Comparison of ENCODE assay signal across 9 cellular contexts in genomic region chr9:2727966-2728613, GRCh38. TPM values are rescaled to one million over a fixed set of nuclear protein-coding genes. Genes with fewer than 3 reads are reported as not detected.
DNase-seq lines count a peak whose midpoint lies in the region; ATAC-seq, FAIRE-seq and TF ChIP-seq lines count a peak whose summit lies in the region.
"Had no signal": no experiment of that assay in that cellular context is flagged by ENCODE, and none has a peak within 500 bp of the region (broad histone marks: within the 10 kb centered on the region; RNA-seq: fewer than 3 reads in every experiment).

No MANE protein-coding gene starts in this region.

- H2AK5ac ChIP-seq in neuronal stem cell (ENCODE audit: low read depth, low read length) = no peak overlapping the region

- no peaks in the 10 kb centered on the region for H3K9me3 Mint-ChIP-seq in astrocyte (ENCODE audit: unreplicated experiment)

- no peak overlapping the region for H2BK120ac ChIP-seq in neuronal stem cell (ENCODE audit: low read depth, low read length)

- TF ChIP-seq POLR2A in stomach (IDR thresholded peaks at IDR 0.05) = no peak

- 12 to 24% (median 19%) methylated on average over 5 of the region's 5 CpGs for WGBS in stomach, 5 donors
- no CpG with 5 or more reads among the region's 5 CpGs for WGBS in neuronal stem cell (ENCODE audit: extremely low coverage in 2 of 2, insufficient read length in 2 of 2, insufficient replicate concordance in 1 of 2), 2 donors

- H3K27me3 ChIP-seq in astrocyte (ENCODE audit: insufficient read depth, low read length) = no peaks in the 10 kb centered on the region
- H3K27me3 ChIP-seq in stomach = no peaks in the 10 kb centered on the region
- H3K27me3 ChIP-seq in neuronal stem cell (ENCODE audit: control insufficient read depth in 3 of 3, insufficient read depth in 3 of 3, low read depth in 1 of 3, low read length in 3 of 3) = no peaks in the 10 kb centered on the region

- H3K4me2 ChIP-seq in astrocyte (ENCODE audit: low read length) (no peak overlapping the region), neuronal stem cell (ENCODE audit: insufficient read depth, low read length, poor library complexity, severe bottlenecking) (no peak overlapping the region)

- no peak overlapping the region for H4K91ac ChIP-seq in neuronal stem cell (ENCODE audit: low read depth, low read length, poor library complexity)

- H3K36me3 Mint-ChIP-seq in astrocyte (ENCODE audit: low read depth, unreplicated experiment) = no peaks in the 10 kb centered on the region

- intact Hi-C loops in stomach (cut with DNase I; ENCODE audit: low total_unique reads) = no loop called here

- peak; percentile 79 for TF ChIP-seq CTCF in astrocyte (IDR thresholded peaks at IDR 0.05; ENCODE audit: insufficient read depth, low read depth, low read length)
- TF ChIP-seq CTCF in stomach (IDR thresholded peaks at IDR 0.05) = peak in 5 of 7 experiments; percentile 39 to 61 (median 49)

- H3K79me2 ChIP-seq in astrocyte (ENCODE audit: insufficient read depth, low read length) = no peaks in the 10 kb centered on the region

- no peak overlapping the region for H3K4ac ChIP-seq in neuronal stem cell (ENCODE audit: low read length)

- H3K9me3 ChIP-seq in astrocyte (ENCODE audit: insufficient read depth, low read depth, low read length) = no peaks in the 10 kb centered on the region
- H3K9me3 ChIP-seq in stomach = no peaks in the 10 kb centered on the region
- no peaks in the 10 kb centered on the region for H3K9me3 ChIP-seq in neuronal stem cell (replicated peaks in 1 of 2; ENCODE audit: control insufficient read depth in 2 of 2, insufficient read depth in 1 of 2, low read depth in 1 of 2, low read length in 2 of 2)

- no peaks in the 10 kb centered on the region for H4K20me1 ChIP-seq in astrocyte (ENCODE audit: insufficient read depth, low read length)

- H3K27ac ChIP-seq in astrocyte (ENCODE audit: low read depth, low read length) (no peak overlapping the region), stomach (peak overlapping the region in 1 of 5 donors; percentile 4), neuronal stem cell (replicated peaks; ENCODE audit: low read length) (no peak overlapping the region)

- no peak overlapping the region for H2BK15ac ChIP-seq in neuronal stem cell (ENCODE audit: low read length)

- H2AFZ ChIP-seq in astrocyte (ENCODE audit: low read depth, low read length) = no peak overlapping the region
- no peak overlapping the region for H2AFZ ChIP-seq in neuronal stem cell (ENCODE audit: low read length)

- H3K23ac ChIP-seq in neuronal stem cell (ENCODE audit: low read depth, low read length, poor library complexity) = no peak overlapping the region

- H2BK12ac ChIP-seq in neuronal stem cell (ENCODE audit: low read length) = no peak overlapping the region

- peak; percentile 65 for DNase-seq in D341Med (ENCODE audit: low spot score)
- peak; percentile 70 for DNase-seq in NCI-H446 treated with DMSO at 0.1 percent for 48 hours (lab: John Stamatoyannopoulos, UW)
- peak; percentile 46 for DNase-seq in astrocyte (ENCODE audit: low read depth)
- DNase-seq in inferior parietal cortex (ENCODE audit: extremely low spot score) = peak; percentile 44
- no peak for DNase-seq in stomach
- no peak for DNase-seq in neuronal stem cell (ENCODE audit: low spot score)

- H2BK5ac ChIP-seq in neuronal stem cell (ENCODE audit: low read length) = no peak overlapping the region

- no peak overlapping the region for H3K4me3 Mint-ChIP-seq in astrocyte (ENCODE audit: unreplicated experiment)

- H3K4me1 Mint-ChIP-seq in astrocyte (ENCODE audit: low read depth, unreplicated experiment) = peaks cover 35% of the 10 kb centered on the region

- no peaks in the 10 kb centered on the region for H3K79me1 ChIP-seq in neuronal stem cell (ENCODE audit: low read depth, low read length)

- H3K9ac ChIP-seq in astrocyte (ENCODE audit: low read length) (no peak overlapping the region), neuronal stem cell (ENCODE audit: low read depth, low read length, poor library complexity) (no peak overlapping the region)

- no peak overlapping the region for H3K27ac Mint-ChIP-seq in astrocyte (ENCODE audit: unreplicated experiment)

- no peak for FAIRE-seq in astrocyte (lab: Jason Lieb, UNC)

- no peak overlapping the region for H3K18ac ChIP-seq in neuronal stem cell (ENCODE audit: low read length)

- no peak overlapping the region for H4K8ac ChIP-seq in neuronal stem cell (ENCODE audit: low read depth, low read length)

- TF ChIP-seq EP300 in stomach (IDR thresholded peaks at IDR 0.05) = no peak

- no peak overlapping the region for H3K14ac ChIP-seq in neuronal stem cell (ENCODE audit: low read length)

- H3K4me1 ChIP-seq in astrocyte (ENCODE audit: insufficient read depth, low read length) (peaks cover 11% of the 10 kb centered on the region), stomach (peaks cover 0 to 11% (median 5%) of the 10 kb centered on the region in 4 donors), neuronal stem cell (ENCODE audit: control insufficient read depth in 2 of 2, insufficient read depth in 1 of 2, low read depth in 1 of 2, low read length in 2 of 2) (peaks cover under 1 to 12% of the 10 kb centered on the region in 2 donors)

- ATAC-seq in GM19351 (IDR thresholded peaks at IDR 0.05; ENCODE audit: unreplicated experiment) = peak; percentile 87
- peak; percentile 87 for ATAC-seq in HG03175 (IDR thresholded peaks at IDR 0.05; ENCODE audit: unreplicated experiment)

- no peak overlapping the region for H3K4me3 ChIP-seq in astrocyte (ENCODE audit: insufficient read depth, low read depth, low read length)
- H3K4me3 ChIP-seq in stomach = no peak overlapping the region
- no peak overlapping the region for H3K4me3 ChIP-seq in neuronal stem cell (ENCODE audit: low read length in 2 of 2)

- H3K36me3 ChIP-seq in astrocyte (ENCODE audit: insufficient read depth, low read length) (no peaks in the 10 kb centered on the region), stomach (no peaks in the 10 kb centered on the region), neuronal stem cell (replicated peaks in 1 of 2; ENCODE audit: control insufficient read depth in 2 of 2, insufficient read depth in 2 of 2, low read length in 2 of 2) (no peaks in the 10 kb centered on the region)

- no peaks in the 10 kb centered on the region for H3K27me3 Mint-ChIP-seq in astrocyte (ENCODE audit: low read depth, unreplicated experiment)

RNA-seq across cellular contexts. Expression of gene KCNV2, which starts 10.8 kb away (rescaled TPM):
- total RNA-seq in astrocyte (not detected in 2 replicates), stomach (not detected)
- polyA plus RNA-seq in stomach = not detected
- not detected for polyA plus RNA-seq in neuronal stem cell (2013, experiment 1 of 2)
- polyA plus RNA-seq in neuronal stem cell (2013, experiment 2 of 2) = not detected
- total RNA-seq: T-helper 1 cell treated with Interleukin-12 subunit alpha and Interleukin-12 subunit beta and Interleukin-4 antibody, amounts not matched to agents 30 ng/mL and 1 ng/mL, for 36 hours had no signal

Comparison
In these comparisons a context has a peak if more than half of its experiments do, and no peak if none do; other contexts are left out.
1. DNase-seq: peak in D341Med (single experiment), NCI-H446 treated with DMSO at 0.1 percent for 48 hours (single experiment), astrocyte (single experiment) and inferior parietal cortex (single experiment); none in stomach (single experiment) and neuronal stem cell (single experiment).